1 cellular context compared by ENCODE assay signal in the genomic region with DNA sequence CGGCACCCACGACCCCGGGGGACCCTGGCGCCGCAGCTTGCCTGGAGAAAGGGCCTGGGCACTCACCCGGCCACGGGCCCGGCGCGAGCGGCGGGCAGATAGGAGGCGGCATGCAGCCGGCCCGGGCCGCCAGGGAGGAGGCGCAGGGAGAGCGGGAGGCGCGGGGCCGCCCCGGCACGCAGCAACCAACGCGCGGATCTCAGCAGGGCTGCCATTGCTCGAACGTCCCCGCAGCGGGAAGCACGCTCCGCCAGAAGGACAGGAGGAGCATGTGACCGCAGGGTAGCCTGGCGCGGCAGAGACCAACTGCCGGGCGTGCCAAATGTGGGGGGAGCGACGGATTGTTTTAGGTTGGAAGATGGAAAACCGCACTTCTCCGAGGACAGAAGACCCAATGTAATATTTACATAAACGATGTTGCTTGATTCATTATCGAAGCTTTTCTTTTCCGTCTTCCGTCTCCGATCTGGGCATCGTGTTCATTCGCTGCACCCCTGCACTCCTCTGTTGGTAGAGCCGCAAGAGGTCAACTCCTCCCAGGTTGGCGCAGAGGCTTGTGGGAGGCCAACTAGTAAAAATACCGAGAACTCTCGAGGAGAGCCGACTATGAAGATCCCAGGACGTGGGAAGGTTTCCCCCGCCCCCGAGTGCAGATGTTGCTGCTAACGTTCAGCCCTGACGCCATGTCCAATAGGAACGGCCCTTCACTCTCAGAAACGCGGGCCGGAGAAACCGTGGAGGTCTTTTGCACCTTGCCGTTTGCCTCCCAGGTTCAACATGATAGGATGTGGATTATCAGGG.
TF ChIP-seq lines count a peak whose summit lies in the region.

Gene LRPPRC, minus strand, starts transcription at position 257 of the 801 bp plus-strand sequence. Its CDS starts 42 bp downstream, at position 215.

TF ChIP-seq in GM12878, 131 proteins besides CTCF, POLR2A, EP300 and RAD21 (continued from another document):
- TF ChIP-seq CEBPZ (IDR thresholded peaks at IDR 0.05; ENCODE audit: low read depth, low read length) (no peak), NFYA (IDR thresholded peaks at IDR 0.05; ENCODE audit: borderline replicate concordance, low read depth, low read length) (no peak), ZNF687 (IDR thresholded peaks at IDR 0.05) (peak; percentile 50; the same call in 1 of the 2 replicates), SP1 (IDR thresholded peaks at IDR 0.05; ENCODE audit: low read depth, low read length) (peak; percentile 86), IRF3 (IDR thresholded peaks at IDR 0.05) (0 out of 2 replicates have a peak, but pooled peaks have one; percentile 29), ZNF274 (IDR thresholded peaks at IDR 0.05; ENCODE audit: insufficient read depth, insufficient read length) (no peak), YY1 (IDR thresholded peaks at IDR 0.05; ENCODE audit: low read depth, low read length) (peak; percentile 94), ZNF24 (IDR thresholded peaks at IDR 0.05) (0 out of 2 replicates have a peak, but pooled peaks have one; percentile 14), NKRF (conservative IDR thresholded peaks at IDR 0.05) (peak; percentile 95), CHD1 (IDR thresholded peaks at IDR 0.05; ENCODE audit: low read depth, low read length) (peak; percentile 99), ZNF207 (IDR thresholded peaks at IDR 0.05; ENCODE audit: borderline replicate concordance) (peak; percentile 91; the same call in 1 of the 2 replicates), FOXK2 (IDR thresholded peaks at IDR 0.05) (peak; percentile 100)
- TF ChIP-seq, protein P1, sequence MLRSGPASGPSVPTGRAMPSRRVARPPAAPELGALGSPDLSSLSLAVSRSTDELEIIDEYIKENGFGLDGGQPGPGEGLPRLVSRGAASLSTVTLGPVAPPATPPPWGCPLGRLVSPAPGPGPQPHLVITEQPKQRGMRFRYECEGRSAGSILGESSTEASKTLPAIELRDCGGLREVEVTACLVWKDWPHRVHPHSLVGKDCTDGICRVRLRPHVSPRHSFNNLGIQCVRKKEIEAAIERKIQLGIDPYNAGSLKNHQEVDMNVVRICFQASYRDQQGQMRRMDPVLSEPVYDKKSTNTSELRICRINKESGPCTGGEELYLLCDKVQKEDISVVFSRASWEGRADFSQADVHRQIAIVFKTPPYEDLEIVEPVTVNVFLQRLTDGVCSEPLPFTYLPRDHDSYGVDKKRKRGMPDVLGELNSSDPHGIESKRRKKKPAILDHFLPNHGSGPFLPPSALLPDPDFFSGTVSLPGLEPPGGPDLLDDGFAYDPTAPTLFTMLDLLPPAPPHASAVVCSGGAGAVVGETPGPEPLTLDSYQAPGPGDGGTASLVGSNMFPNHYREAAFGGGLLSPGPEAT (IDR thresholded peaks at IDR 0.05; ENCODE audit: low read depth), result peak; percentile 100
TF ChIP-seq in GM12878: peak in this region for 70.
